Comparison of ENCODE assay signal across 27 cellular contexts in genomic region chr10:102159831-102160230, GRCh38.
"Had no signal": no experiment of that assay in that cellular context is flagged by ENCODE, and none has a peak within 500 bp of the region (broad histone marks: within the 10 kb centered on the region; RNA-seq: fewer than 3 reads in every experiment).

No MANE protein-coding gene starts in this region.

- H3K27me3 Mint-ChIP-seq: activated CD4-positive, alpha-beta T cell treated with anti-CD3 and anti-CD28 coated beads, Interleukin-2, amount 10 ng/mL, durations not matched to agents 24 days and 14 days; activated naive CD4-positive, alpha-beta T cell treated with anti-CD3 and anti-CD28 coated beads, Interleukin-2, amount 10 ng/mL, durations not matched to agents 7 days and 5 days; memory B cell; naive thymus-derived CD8-positive, alpha-beta T cell; stimulated activated memory B cell treated with anti-CD40 and anti-IgM and Interleukin-4, amounts not matched to agents 10 μg/mL and 1 μg/mL and 100 μg/mL, for 72 hours; stimulated activated naive CD8-positive, alpha-beta T cell treated with anti-CD3 and anti-CD28 coated beads, Interleukin-15, amount 100 ng/mL, for 72 hours; type B pancreatic cell had no signal

- H3K4me3 Mint-ChIP-seq: activated CD4-positive, alpha-beta T cell treated with anti-CD3 and anti-CD28 coated beads, Interleukin-2, amount 10 ng/mL, durations not matched to agents 24 days and 14 days; activated naive CD4-positive, alpha-beta T cell treated with anti-CD3 and anti-CD28 coated beads, Interleukin-2, amount 10 ng/mL, durations not matched to agents 7 days and 5 days; activated T-helper 1 cell treated with anti-CD3 and anti-CD28 coated beads, Interleukin-12 subunit alpha, Interleukin-12 subunit beta, Interleukin-2, Interleukin-4 antibody, amounts not matched to agents 30 ng/mL and 10 ng/mL and 1 ng/mL, durations not matched to agents 14 hours and 24 hours and 36 hours; endodermal cell; immature natural killer cell; memory B cell; stimulated activated memory B cell treated with anti-CD40 and anti-IgM and Interleukin-4, amounts not matched to agents 10 μg/mL and 1 μg/mL and 100 μg/mL, for 72 hours; stimulated activated naive CD8-positive, alpha-beta T cell treated with anti-CD3 and anti-CD28 coated beads, Interleukin-15, amount 100 ng/mL, for 72 hours; T-helper 1 cell treated with Interleukin-12 subunit alpha and Interleukin-12 subunit beta and Interleukin-4 antibody, amounts not matched to agents 30 μg/mL and 1 μg/mL, for 36 hours; type B pancreatic cell had no signal

- H3K4me1 Mint-ChIP-seq: endodermal cell, neural progenitor cell had no signal

- H3K9me3 Mint-ChIP-seq: activated CD4-positive, alpha-beta T cell treated with anti-CD3 and anti-CD28 coated beads, Interleukin-2, amount 10 ng/mL, durations not matched to agents 24 days and 14 days; activated naive CD4-positive, alpha-beta T cell treated with anti-CD3 and anti-CD28 coated beads, Interleukin-2, amount 10 ng/mL, durations not matched to agents 7 days and 5 days; activated T-helper 1 cell treated with anti-CD3 and anti-CD28 coated beads, Interleukin-12 subunit alpha, Interleukin-12 subunit beta, Interleukin-2, Interleukin-4 antibody, amounts not matched to agents 30 ng/mL and 10 ng/mL and 1 ng/mL, durations not matched to agents 14 hours and 24 hours and 36 hours; endodermal cell; immature natural killer cell; memory B cell; naive thymus-derived CD8-positive, alpha-beta T cell; neural progenitor cell; stimulated activated memory B cell treated with anti-CD40 and anti-IgM and Interleukin-4, amounts not matched to agents 10 μg/mL and 1 μg/mL and 100 μg/mL, for 72 hours; stimulated activated naive CD8-positive, alpha-beta T cell treated with anti-CD3 and anti-CD28 coated beads, Interleukin-15, amount 100 ng/mL, for 72 hours; T-helper 1 cell treated with Interleukin-12 subunit alpha and Interleukin-12 subunit beta and Interleukin-4 antibody, amounts not matched to agents 30 μg/mL and 1 μg/mL, for 36 hours; type B pancreatic cell had no signal

- DNase-seq: activated CD4-positive, alpha-beta T cell treated with anti-CD3 and anti-CD28 coated beads, Interleukin-2, amount 10 ng/mL, durations not matched to agents 24 days and 14 days; activated CD4-positive, CD25-positive, alpha-beta regulatory T cell treated with anti-CD3 and anti-CD28 coated beads, Interleukin-2, amount 50 U/mL, for 72 hours; activated gamma-delta T cell; activated naive CD4-positive, alpha-beta T cell treated with anti-CD3 and anti-CD28 coated beads, Interleukin-2, amount 10 ng/mL, durations not matched to agents 7 days and 5 days; endodermal cell; foreskin keratinocyte; heart left ventricle; immature natural killer cell; left colon; naive thymus-derived CD8-positive, alpha-beta T cell; posterior cingulate gyrus; SK-N-SH; stimulated activated CD4-positive, alpha-beta T cell treated with anti-CD3 and anti-CD28 coated beads, Interleukin-12 subunit alpha, Interleukin-12 subunit beta, amount 100 ng/mL, for 4 hours; stimulated activated CD4-positive, alpha-beta T cell treated with anti-CD3 and anti-CD28 coated beads, Interleukin-4, amount 100 ng/mL, for 1 hour; stimulated activated naive CD8-positive, alpha-beta T cell treated with anti-CD3 and anti-CD28 coated beads, Interleukin-15, amount 100 ng/mL, for 72 hours; substantia nigra; SW 1271; T-helper 9 cell; uterus had no signal

- ATAC-seq: esophagus mucosa; foreskin keratinocyte; heart left ventricle; left colon; naive thymus-derived CD8-positive, alpha-beta T cell; right lobe of liver; stimulated activated memory B cell treated with anti-CD40 and anti-IgM and Interleukin-4, amounts not matched to agents 10 μg/mL and 1 μg/mL and 100 μg/mL, for 72 hours; stimulated activated naive CD8-positive, alpha-beta T cell treated with anti-CD3 and anti-CD28 coated beads, Interleukin-15, amount 100 ng/mL, for 72 hours had no signal

- H3K4me3 ChIP-seq: heart left ventricle, neural progenitor cell, right lobe of liver, uterus had no signal

- H3K27ac Mint-ChIP-seq: activated naive CD4-positive, alpha-beta T cell treated with anti-CD3 and anti-CD28 coated beads, Interleukin-2, amount 10 ng/mL, durations not matched to agents 7 days and 5 days; activated T-helper 1 cell treated with anti-CD3 and anti-CD28 coated beads, Interleukin-12 subunit alpha, Interleukin-12 subunit beta, Interleukin-2, Interleukin-4 antibody, amounts not matched to agents 30 ng/mL and 10 ng/mL and 1 ng/mL, durations not matched to agents 14 hours and 24 hours and 36 hours; memory B cell; neural progenitor cell; stimulated activated memory B cell treated with anti-CD40 and anti-IgM and Interleukin-4, amounts not matched to agents 10 μg/mL and 1 μg/mL and 100 μg/mL, for 72 hours; type B pancreatic cell had no signal
